In genomic region chr10:22252801-22253577, GRCh38 we compare ENCODE assay signal across 8 cellular contexts. TPM values are rescaled to one million over a fixed set of nuclear protein-coding genes. Genes with fewer than 3 reads are reported as not detected.
DNase-seq lines count a peak whose midpoint lies in the region; ATAC-seq lines count a peak whose summit lies in the region.

No MANE protein-coding gene starts in this region.

- peaks cover 24% of the 10 kb centered on the region for H3K4me1 Mint-ChIP-seq in activated CD4-positive, alpha-beta T cell treated with anti-CD3 and anti-CD28 coated beads, Interleukin-2, amount 10 ng/mL, durations not matched to agents 7 days and 5 days
- peaks cover 3% of the 10 kb centered on the region for H3K4me1 Mint-ChIP-seq in memory B cell

- H3K36me3 Mint-ChIP-seq in activated CD4-positive, alpha-beta T cell treated with anti-CD3 and anti-CD28 coated beads, Interleukin-2, amount 10 ng/mL, durations not matched to agents 7 days and 5 days (ENCODE audit: low read depth) = peaks cover 4% of the 10 kb centered on the region
- no peaks in the 10 kb centered on the region for H3K36me3 Mint-ChIP-seq in memory B cell

- peak overlapping the region; percentile 97 for H3K27ac Mint-ChIP-seq in activated CD4-positive, alpha-beta T cell treated with anti-CD3 and anti-CD28 coated beads, Interleukin-2, amount 10 ng/mL, durations not matched to agents 7 days and 5 days
- H3K27ac Mint-ChIP-seq in memory B cell = peak overlapping the region; percentile 98

- peaks cover 20% of the 10 kb centered on the region for H3K27me3 Mint-ChIP-seq in activated CD4-positive, alpha-beta T cell treated with anti-CD3 and anti-CD28 coated beads, Interleukin-2, amount 10 ng/mL, durations not matched to agents 7 days and 5 days
- H3K27me3 Mint-ChIP-seq in memory B cell = no peaks in the 10 kb centered on the region

- ATAC-seq in GM18867 (IDR thresholded peaks at IDR 0.05; ENCODE audit: unreplicated experiment) (peak; percentile 33), HG03095 (IDR thresholded peaks at IDR 0.05; ENCODE audit: unreplicated experiment) (peak; percentile 16), memory B cell (ENCODE audit: low read depth) (peak; percentile 20)

- H3K4me3 Mint-ChIP-seq in activated CD4-positive, alpha-beta T cell treated with anti-CD3 and anti-CD28 coated beads, Interleukin-2, amount 10 ng/mL, durations not matched to agents 7 days and 5 days = peak overlapping the region; percentile 84
- peak overlapping the region; percentile 90 for H3K4me3 Mint-ChIP-seq in memory B cell

- POLR2A ChIA-PET in activated CD4-positive, alpha-beta T cell treated with anti-CD3 and anti-CD28 coated beads, Interleukin-2, amount 10 ng/mL, durations not matched to agents 7 days and 5 days (lab: Charles Lee) = interaction anchor here (1.1 kb wide), 1 partner anchor 63 kb away, joined by 4 read pairs; the partner anchor contains the start of gene COMMD3

- DNase-seq in activated CD4-positive, alpha-beta T cell treated with anti-CD3 and anti-CD28 coated beads, Interleukin-2, amount 10 ng/mL, durations not matched to agents 7 days and 5 days = peak; percentile 30
- DNase-seq in ecto neural progenitor cell (ENCODE audit: low spot score) = peak; percentile 61
- DNase-seq in memory B cell (ENCODE audit: low spot score in 2 of 2) = peak; percentile 55 to 76
- DNase-seq in stimulated activated CD8-positive, alpha-beta memory T cell treated with anti-CD3 and anti-CD28 coated beads, Interleukin-15, amount 100 ng/mL, for 1 hour (ENCODE audit: low read depth) = peak; percentile 5
- no peak for DNase-seq in NK-92 treated with Interleukin-12 subunit alpha and Interleukin-12 subunit beta, amount 100 ng/mL, for 24 hours (lab: John Stamatoyannopoulos, UW)
- DNase-seq in DMS79 treated with DMSO at 0.1 percent for 48 hours (lab: John Stamatoyannopoulos, UW) = no peak

- CTCF ChIA-PET in activated CD4-positive, alpha-beta T cell treated with anti-CD3 and anti-CD28 coated beads, Interleukin-2, amount 10 ng/mL, durations not matched to agents 7 days and 5 days (lab: Charles Lee) = no interaction called here

- no peaks in the 10 kb centered on the region for H3K9me3 Mint-ChIP-seq in activated CD4-positive, alpha-beta T cell treated with anti-CD3 and anti-CD28 coated beads, Interleukin-2, amount 10 ng/mL, durations not matched to agents 7 days and 5 days
- H3K9me3 Mint-ChIP-seq in memory B cell = no peaks in the 10 kb centered on the region

RNA-seq across cellular contexts. Expression of gene EBLN1, which starts 35.2 kb away (rescaled TPM):
- total RNA-seq in activated CD4-positive, alpha-beta T cell treated with anti-CD3 and anti-CD28 coated beads, Interleukin-2, amount 10 ng/mL, durations not matched to agents 7 days and 5 days = not detected

Comparison
In these comparisons a context has a peak if more than half of its experiments do, and no peak if none do; other contexts are left out.
1. DNase-seq: peak in activated CD4-positive, alpha-beta T cell treated with anti-CD3 and anti-CD28 coated beads, Interleukin-2, amount 10 ng/mL, durations not matched to agents 7 days and 5 days (single experiment), ecto neural progenitor cell (single experiment), memory B cell (2 of 2) and stimulated activated CD8-positive, alpha-beta memory T cell treated with anti-CD3 and anti-CD28 coated beads, Interleukin-15, amount 100 ng/mL, for 1 hour (single experiment); none in NK-92 treated with Interleukin-12 subunit alpha and Interleukin-12 subunit beta, amount 100 ng/mL, for 24 hours (single experiment) and DMS79 treated with DMSO at 0.1 percent for 48 hours (single experiment).
2. Peak in every context shown above with its lines, with median percentiles within 50 percentile points of each other: ATAC-seq.